ENCODE assay signal across 13 cellular contexts in genomic region chr21:44051462-44051941, GRCh38. TPM values are rescaled to one million over a fixed set of nuclear protein-coding genes. Genes with fewer than 3 reads are reported as not detected.
DNase-seq lines count a peak whose midpoint lies in the region; ATAC-seq, FAIRE-seq and TF ChIP-seq lines count a peak whose summit lies in the region.
"Had no signal": no experiment of that assay in that cellular context is flagged by ENCODE, and none has a peak within 500 bp of the region (broad histone marks: within the 10 kb centered on the region; RNA-seq: fewer than 3 reads in every experiment).

No MANE protein-coding gene starts in this region.

- intact Hi-C loops in psoas muscle (cut with DNase I), result loop anchor here (5.0 kb wide), 1 partner anchor 39 kb away; the partner anchor contains the start of gene TRAPPC10 (in 2 of the 2)

- H3K36me3 Mint-ChIP-seq in chondrocyte (ENCODE audit: low read depth), result peaks cover 7% of the 10 kb centered on the region

- no peak overlapping the region for H3K4me3 Mint-ChIP-seq in chondrocyte (ENCODE audit: unreplicated experiment)
- H3K4me3 Mint-ChIP-seq: CD8-positive, alpha-beta T cell; T-helper 2 cell treated with Interferon-gamma antibody and Interleukin-4, amounts not matched to agents 5 μg/mL and 100 μg/mL, for 36 hours had no signal

- H3K36me3 ChIP-seq in psoas muscle (ENCODE audit: insufficient read depth in 1 of 2, low read depth in 1 of 2), result peaks cover 0 to 22% of the 10 kb centered on the region in 2 donors

- no peaks in the 10 kb centered on the region for H3K9me3 ChIP-seq in psoas muscle
- H3K9me3 ChIP-seq: HAP-1 had no signal

- TF ChIP-seq CTCF in GM12864 (IDR thresholded peaks at IDR 0.05; ENCODE audit: low read depth, low read length, missing control alignments), result no peak
- no peak for TF ChIP-seq CTCF in chondrocyte (IDR thresholded peaks at IDR 0.05)
- TF ChIP-seq CTCF in psoas muscle (IDR thresholded peaks at IDR 0.05), result no peak

- peak; percentile 75 to 82 (median 78) for ATAC-seq in psoas muscle
- ATAC-seq in GM19467 (IDR thresholded peaks at IDR 0.05; ENCODE audit: unreplicated experiment), result no peak
- ATAC-seq in GM21367 (IDR thresholded peaks at IDR 0.05; ENCODE audit: unreplicated experiment), result no peak
- no peak for ATAC-seq in esophagus mucosa
- ATAC-seq: CD8-positive, alpha-beta T cell had no signal

- peak overlapping the region; percentile 88 for H3K27ac ChIP-seq in layer of hippocampus (ENCODE audit: low read depth, low read length)
- peak overlapping the region; percentile 81 for H3K27ac ChIP-seq in psoas muscle

- H3K9me3 Mint-ChIP-seq in chondrocyte (ENCODE audit: low read depth), result no peaks in the 10 kb centered on the region
- H3K9me3 Mint-ChIP-seq: CD8-positive, alpha-beta T cell; T-helper 2 cell treated with Interferon-gamma antibody and Interleukin-4, amounts not matched to agents 5 μg/mL and 100 μg/mL, for 36 hours had no signal

- DNase-seq in GM12864 (ENCODE audit: low read depth) (peak; percentile 27), chondrocyte (ENCODE audit: low spot score) (peak; percentile 94), psoas muscle (peak; percentile 33 to 71), HTR-8/SVneo (ENCODE audit: insufficient read length, low spot score) (no peak)
- DNase-seq: NCI-H524 treated with DMSO at 0.1 percent for 48 hours; stimulated activated CD4-positive, alpha-beta T cell treated with anti-CD3 and anti-CD28 coated beads, Interleukin-2, amount 100 ng/mL, for 24 hours had no signal

- FAIRE-seq in HTR-8/SVneo (lab: Jason Lieb, UNC), result no peak

- peaks cover 74% of the 10 kb centered on the region for H3K4me1 Mint-ChIP-seq in chondrocyte (ENCODE audit: low read depth)

- no peaks in the 10 kb centered on the region for H3K27me3 Mint-ChIP-seq in chondrocyte (ENCODE audit: low read depth)

- 40 to 67% (median 40%) methylated on average over 11 of the region's 11 CpGs for WGBS in psoas muscle, 3 donors

- no peak overlapping the region for H3K4me3 ChIP-seq in GM12864 (ENCODE audit: low read depth, low read length)
- H3K4me3 ChIP-seq in psoas muscle, result peak overlapping the region; percentile 16
- H3K4me3 ChIP-seq: HAP-1 had no signal

- peaks cover 37% of the 10 kb centered on the region for H3K4me1 ChIP-seq in psoas muscle
- H3K4me1 ChIP-seq: HAP-1 had no signal

- peak overlapping the region; percentile 79 for H3K27ac Mint-ChIP-seq in chondrocyte (ENCODE audit: unreplicated experiment)
- H3K27ac Mint-ChIP-seq: T-helper 2 cell treated with Interferon-gamma antibody and Interleukin-4, amounts not matched to agents 5 μg/mL and 100 μg/mL, for 36 hours had no signal

- no peaks in the 10 kb centered on the region for H3K27me3 ChIP-seq in layer of hippocampus (ENCODE audit: control insufficient read depth, insufficient read depth, low read length)
- no peaks in the 10 kb centered on the region for H3K27me3 ChIP-seq in psoas muscle (ENCODE audit: insufficient read depth in 3 of 3, low read length in 2 of 3)

RNA-seq across cellular contexts. Expression of gene TRAPPC10, which starts 39.4 kb away (rescaled TPM):
- total RNA-seq in chondrocyte (31.0 to 41.8 TPM (median 37.0 TPM) in 3 replicates), psoas muscle (10 to 100 TPM; 13.3 to 22.2 (median 20.4) TPM), esophagus mucosa (20.2 TPM)
- polyA plus RNA-seq in psoas muscle, result 10 to 100 TPM in 1 of 3 donors, 1 to 10 TPM in 2; 6.4 to 21.4 (median 8.5) TPM

RNA-seq across cellular contexts. Expression of gene PWP2, which starts 55.7 kb away (rescaled TPM):
- 0.36 to 2.5 TPM (median 1.9 TPM) in 3 replicates for total RNA-seq in chondrocyte
- 1 to 10 TPM in 3 of 4 donors, under 1 TPM in 1; 0.56 to 3.2 (median 2.8) TPM for total RNA-seq in psoas muscle
- 1 to 10 TPM; 2.2 to 8.8 (median 3.0) TPM for polyA plus RNA-seq in psoas muscle
- total RNA-seq in esophagus mucosa, result 2.5 TPM

Comparison
In these comparisons a context has a peak if more than half of its experiments do, and no peak if none do; other contexts are left out.
1. ATAC-seq: peak in psoas muscle (4 of 4); none in GM19467 (single experiment), GM21367 (single experiment) and esophagus mucosa (single experiment).